10 cellular contexts compared by ENCODE assay signal in the genomic region with DNA sequence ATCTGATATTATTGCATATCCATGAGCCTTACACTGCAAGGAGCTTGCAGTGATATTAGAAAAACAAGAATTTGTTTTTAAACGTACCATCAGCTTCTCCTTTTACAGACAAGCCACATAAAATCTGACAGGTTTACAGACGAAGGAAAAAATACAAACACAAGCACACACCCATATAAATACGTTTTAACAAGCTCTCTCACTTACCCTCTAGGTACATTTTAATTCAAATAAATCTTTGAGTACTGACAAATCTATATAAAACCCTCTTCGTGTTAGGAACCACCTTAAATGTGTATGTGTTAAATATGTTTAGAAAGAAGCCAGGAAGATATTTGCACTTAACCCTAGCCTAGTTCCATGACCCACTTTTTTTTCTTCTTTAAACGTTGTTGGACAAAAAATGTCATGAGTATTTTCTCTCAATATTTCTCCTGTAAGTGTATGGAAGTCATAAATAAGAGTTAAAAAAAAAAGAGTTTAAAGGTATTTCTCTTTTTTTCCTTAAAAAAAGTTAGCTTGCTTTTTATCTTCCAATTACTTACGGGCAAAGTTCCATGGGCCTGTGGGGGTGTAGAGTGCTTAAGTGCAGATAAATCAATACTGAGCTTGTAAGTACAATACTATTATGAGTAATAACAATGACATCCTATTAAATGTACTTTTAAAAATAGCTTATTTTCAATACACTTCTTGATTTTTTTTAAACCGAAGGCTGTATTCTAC. TPM values are rescaled to one million over a fixed set of nuclear protein-coding genes. Genes with fewer than 3 reads are reported as not detected.
DNase-seq lines count a peak whose midpoint lies in the region; ATAC-seq, FAIRE-seq and TF ChIP-seq lines count a peak whose summit lies in the region.
"Had no signal": no experiment of that assay in that cellular context is flagged by ENCODE, and none has a peak within 500 bp of the region (broad histone marks: within the 10 kb centered on the region; RNA-seq: fewer than 3 reads in every experiment).

No MANE protein-coding gene starts in this region.

- H3K4me1 ChIP-seq in sigmoid colon, result peaks cover 0 to 13% (median 3%) of the 10 kb centered on the region in 4 donors

- H3K27ac Mint-ChIP-seq in T-helper 17 cell, result peak overlapping the region; percentile 97

- DNase-seq in GM12892 (ENCODE audit: insufficient read length) (no peak), T-helper 17 cell (no peak), fibroblast of villous mesenchyme (ENCODE audit: low read depth) (peak; percentile 5), sigmoid colon (no peak)
- DNase-seq: WERI-Rb-1 had no signal

- TF ChIP-seq EP300 in sigmoid colon (IDR thresholded peaks at IDR 0.05), result no peak

- H3K4me1 Mint-ChIP-seq in T-helper 17 cell, result peaks cover 46% of the 10 kb centered on the region

- H3K4me3 Mint-ChIP-seq in T-helper 17 cell, result peak overlapping the region; percentile 93

- ATAC-seq in T-helper 17 cell (no peak), HG03095 (IDR thresholded peaks at IDR 0.05; ENCODE audit: unreplicated experiment) (no peak), HG02571 (IDR thresholded peaks at IDR 0.05; ENCODE audit: unreplicated experiment) (no peak), HG03342 (IDR thresholded peaks at IDR 0.05; ENCODE audit: unreplicated experiment) (no peak), SK-N-SH treated with all-trans-retinoic acid at 6 μM for 48 hours (no peak)

- H3K36me3 ChIP-seq in sigmoid colon, result no peaks in the 10 kb centered on the region
- H3K36me3 ChIP-seq: WERI-Rb-1 had no signal

- H3K36me3 Mint-ChIP-seq in T-helper 17 cell (ENCODE audit: low read depth), result peaks cover 4% of the 10 kb centered on the region

- peaks cover 0 to 17% (median 0%) of the 10 kb centered on the region in 3 donors for H3K27me3 ChIP-seq in sigmoid colon

- H3K27ac ChIP-seq in sigmoid colon, result peak overlapping the region in 2 of 4 donors; percentile 79 to 83
- H3K27ac ChIP-seq: WERI-Rb-1 had no signal

- H3K9me3 ChIP-seq in T-helper 17 cell (ENCODE audit: control insufficient read depth, low read length, poor library complexity, severe bottlenecking) (no peaks in the 10 kb centered on the region), sigmoid colon (no peaks in the 10 kb centered on the region)

- H3K27me3 Mint-ChIP-seq in T-helper 17 cell, result no peaks in the 10 kb centered on the region

- no peak for TF ChIP-seq POLR2A in GM12892 (IDR thresholded peaks at IDR 0.05; ENCODE audit: low read depth, low read length)
- TF ChIP-seq POLR2A in sigmoid colon (IDR thresholded peaks at IDR 0.05), result no peak

- TF ChIP-seq CTCF in fibroblast of villous mesenchyme (IDR thresholded peaks at IDR 0.05; ENCODE audit: insufficient read depth, low read depth, low read length) (no peak), sigmoid colon (IDR thresholded peaks at IDR 0.05) (no peak)

- intact Hi-C loops in sigmoid colon (cut with DNase I), result no loop called here

- FAIRE-seq in GM12892 (lab: Jason Lieb, UNC), result peak; percentile 73

- 7 to 12% methylated on average over 7 of the region's 7 CpGs for WGBS in sigmoid colon, 2 donors

- H3K4me3 ChIP-seq in fibroblast of villous mesenchyme (ENCODE audit: low read depth, low read length) (no peak overlapping the region), sigmoid colon (peak overlapping the region; percentile 46 to 66 (median 65))

TF ChIP-seq in SK-N-SH treated with all-trans-retinoic acid at 6 μM for 48 hours, 23 proteins besides CTCF, POLR2A, EP300 and RAD21:
- TF ChIP-seq ZC3H10 (CRISPR knock-in tag; IDR thresholded peaks at IDR 0.05) (no peak), ZNF565 (CRISPR knock-in tag; conservative IDR thresholded peaks at IDR 0.05; ENCODE audit: low read depth) (no peak), OSR1 (CRISPR knock-in tag; IDR thresholded peaks at IDR 0.05) (no peak), GLIS3 (CRISPR knock-in tag; IDR thresholded peaks at IDR 0.05) (no peak), PPARA (CRISPR knock-in tag; IDR thresholded peaks at IDR 0.05; ENCODE audit: borderline replicate concordance) (no peak), ZFP3 (CRISPR knock-in tag; IDR thresholded peaks at IDR 0.05) (no peak), ZFP30 (CRISPR knock-in tag; IDR thresholded peaks at IDR 0.05) (no peak), RARB (CRISPR knock-in tag; IDR thresholded peaks at IDR 0.05) (no peak), ZNF70 (CRISPR knock-in tag; IDR thresholded peaks at IDR 0.05) (no peak), BACH2 (CRISPR knock-in tag; IDR thresholded peaks at IDR 0.05; ENCODE audit: borderline replicate concordance) (no peak), ISL1 (CRISPR knock-in tag; IDR thresholded peaks at IDR 0.05) (no peak), TOX (CRISPR knock-in tag; IDR thresholded peaks at IDR 0.05; ENCODE audit: borderline replicate concordance) (no peak), ARNTL (CRISPR knock-in tag; IDR thresholded peaks at IDR 0.05; ENCODE audit: borderline replicate concordance, low read depth) (no peak)
- TF ChIP-seq, protein P1, sequence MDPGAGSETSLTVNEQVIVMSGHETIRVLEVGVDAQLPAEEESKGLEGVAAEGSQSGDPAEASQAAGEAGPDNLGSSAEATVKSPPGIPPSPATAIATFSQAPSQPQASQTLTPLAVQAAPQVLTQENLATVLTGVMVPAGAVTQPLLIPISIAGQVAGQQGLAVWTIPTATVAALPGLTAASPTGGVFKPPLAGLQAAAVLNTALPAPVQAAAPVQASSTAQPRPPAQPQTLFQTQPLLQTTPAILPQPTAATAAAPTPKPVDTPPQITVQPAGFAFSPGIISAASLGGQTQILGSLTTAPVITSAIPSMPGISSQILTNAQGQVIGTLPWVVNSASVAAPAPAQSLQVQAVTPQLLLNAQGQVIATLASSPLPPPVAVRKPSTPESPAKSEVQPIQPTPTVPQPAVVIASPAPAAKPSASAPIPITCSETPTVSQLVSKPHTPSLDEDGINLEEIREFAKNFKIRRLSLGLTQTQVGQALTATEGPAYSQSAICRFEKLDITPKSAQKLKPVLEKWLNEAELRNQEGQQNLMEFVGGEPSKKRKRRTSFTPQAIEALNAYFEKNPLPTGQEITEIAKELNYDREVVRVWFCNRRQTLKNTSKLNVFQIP (CRISPR knock-in tag; IDR thresholded peaks at IDR 0.05; ENCODE audit: borderline replicate concordance, low read depth), result no peak
- TF ChIP-seq, protein P2, sequence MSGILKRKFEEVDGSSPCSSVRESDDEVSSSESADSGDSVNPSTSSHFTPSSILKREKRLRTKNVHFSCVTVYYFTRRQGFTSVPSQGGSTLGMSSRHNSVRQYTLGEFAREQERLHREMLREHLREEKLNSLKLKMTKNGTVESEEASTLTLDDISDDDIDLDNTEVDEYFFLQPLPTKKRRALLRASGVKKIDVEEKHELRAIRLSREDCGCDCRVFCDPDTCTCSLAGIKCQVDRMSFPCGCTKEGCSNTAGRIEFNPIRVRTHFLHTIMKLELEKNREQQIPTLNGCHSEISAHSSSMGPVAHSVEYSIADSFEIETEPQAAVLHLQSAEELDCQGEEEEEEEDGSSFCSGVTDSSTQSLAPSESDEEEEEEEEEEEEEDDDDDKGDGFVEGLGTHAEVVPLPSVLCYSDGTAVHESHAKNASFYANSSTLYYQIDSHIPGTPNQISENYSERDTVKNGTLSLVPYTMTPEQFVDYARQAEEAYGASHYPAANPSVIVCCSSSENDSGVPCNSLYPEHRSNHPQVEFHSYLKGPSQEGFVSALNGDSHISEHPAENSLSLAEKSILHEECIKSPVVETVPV (CRISPR knock-in tag; IDR thresholded peaks at IDR 0.05), result no peak
- TF ChIP-seq, protein P3, sequence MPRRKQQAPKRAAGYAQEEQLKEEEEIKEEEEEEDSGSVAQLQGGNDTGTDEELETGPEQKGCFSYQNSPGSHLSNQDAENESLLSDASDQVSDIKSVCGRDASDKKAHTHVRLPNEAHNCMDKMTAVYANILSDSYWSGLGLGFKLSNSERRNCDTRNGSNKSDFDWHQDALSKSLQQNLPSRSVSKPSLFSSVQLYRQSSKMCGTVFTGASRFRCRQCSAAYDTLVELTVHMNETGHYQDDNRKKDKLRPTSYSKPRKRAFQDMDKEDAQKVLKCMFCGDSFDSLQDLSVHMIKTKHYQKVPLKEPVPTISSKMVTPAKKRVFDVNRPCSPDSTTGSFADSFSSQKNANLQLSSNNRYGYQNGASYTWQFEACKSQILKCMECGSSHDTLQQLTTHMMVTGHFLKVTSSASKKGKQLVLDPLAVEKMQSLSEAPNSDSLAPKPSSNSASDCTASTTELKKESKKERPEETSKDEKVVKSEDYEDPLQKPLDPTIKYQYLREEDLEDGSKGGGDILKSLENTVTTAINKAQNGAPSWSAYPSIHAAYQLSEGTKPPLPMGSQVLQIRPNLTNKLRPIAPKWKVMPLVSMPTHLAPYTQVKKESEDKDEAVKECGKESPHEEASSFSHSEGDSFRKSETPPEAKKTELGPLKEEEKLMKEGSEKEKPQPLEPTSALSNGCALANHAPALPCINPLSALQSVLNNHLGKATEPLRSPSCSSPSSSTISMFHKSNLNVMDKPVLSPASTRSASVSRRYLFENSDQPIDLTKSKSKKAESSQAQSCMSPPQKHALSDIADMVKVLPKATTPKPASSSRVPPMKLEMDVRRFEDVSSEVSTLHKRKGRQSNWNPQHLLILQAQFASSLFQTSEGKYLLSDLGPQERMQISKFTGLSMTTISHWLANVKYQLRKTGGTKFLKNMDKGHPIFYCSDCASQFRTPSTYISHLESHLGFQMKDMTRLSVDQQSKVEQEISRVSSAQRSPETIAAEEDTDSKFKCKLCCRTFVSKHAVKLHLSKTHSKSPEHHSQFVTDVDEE (CRISPR knock-in tag; IDR thresholded peaks at IDR 0.05), result no peak
- TF ChIP-seq, protein P4, sequence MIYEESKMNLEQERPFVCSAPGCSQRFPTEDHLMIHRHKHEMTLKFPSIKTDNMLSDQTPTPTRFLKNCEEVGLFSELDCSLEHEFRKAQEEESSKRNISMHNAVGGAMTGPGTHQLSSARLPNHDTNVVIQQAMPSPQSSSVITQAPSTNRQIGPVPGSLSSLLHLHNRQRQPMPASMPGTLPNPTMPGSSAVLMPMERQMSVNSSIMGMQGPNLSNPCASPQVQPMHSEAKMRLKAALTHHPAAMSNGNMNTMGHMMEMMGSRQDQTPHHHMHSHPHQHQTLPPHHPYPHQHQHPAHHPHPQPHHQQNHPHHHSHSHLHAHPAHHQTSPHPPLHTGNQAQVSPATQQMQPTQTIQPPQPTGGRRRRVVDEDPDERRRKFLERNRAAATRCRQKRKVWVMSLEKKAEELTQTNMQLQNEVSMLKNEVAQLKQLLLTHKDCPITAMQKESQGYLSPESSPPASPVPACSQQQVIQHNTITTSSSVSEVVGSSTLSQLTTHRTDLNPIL (CRISPR knock-in tag; IDR thresholded peaks at IDR 0.05; ENCODE audit: low read depth), result no peak
TF ChIP-seq in SK-N-SH treated with all-trans-retinoic acid at 6 μM for 48 hours: peak in this region for 0.

RNA-seq across cellular contexts. Expression of a gene that starts 1.5 kb away (rescaled TPM):
- polyA plus RNA-seq in GM12892 (2012; ENCODE audit: missing spikeins), result 12.5 TPM
- total RNA-seq in T-helper 17 cell (100 to 1,000 TPM in 1 of 2 donors, 10 to 100 TPM in 1; 82.4 to 104 TPM), fibroblast of villous mesenchyme (4.8 and 11.2 TPM in 2 replicates), sigmoid colon (10 to 100 TPM; 16.9 to 22.9 (median 21.5) TPM)
- 1 to 10 TPM; 3.6 to 6.7 (median 5.1) TPM for polyA plus RNA-seq in sigmoid colon

RNA-seq across cellular contexts. Expression of a gene that starts 38.6 kb away (rescaled TPM):
- 0.98 TPM for polyA plus RNA-seq in GM12892 (2012; ENCODE audit: missing spikeins)
- total RNA-seq in T-helper 17 cell, result under 1 TPM; 0.22 to 0.52 TPM
- not detected in 2 replicates for total RNA-seq in fibroblast of villous mesenchyme
- total RNA-seq in sigmoid colon, result under 1 TPM in 3 of 4 donors, not detected in 1; under 0.01 to 0.27 (median 0.16) TPM
- under 1 TPM in 1 of 3 donors, not detected in 2; 0.26 TPM for polyA plus RNA-seq in sigmoid colon
- total RNA-seq: glomerular endothelial cell had no signal
